19 cellular contexts compared by ENCODE assay signal in the genomic region with DNA sequence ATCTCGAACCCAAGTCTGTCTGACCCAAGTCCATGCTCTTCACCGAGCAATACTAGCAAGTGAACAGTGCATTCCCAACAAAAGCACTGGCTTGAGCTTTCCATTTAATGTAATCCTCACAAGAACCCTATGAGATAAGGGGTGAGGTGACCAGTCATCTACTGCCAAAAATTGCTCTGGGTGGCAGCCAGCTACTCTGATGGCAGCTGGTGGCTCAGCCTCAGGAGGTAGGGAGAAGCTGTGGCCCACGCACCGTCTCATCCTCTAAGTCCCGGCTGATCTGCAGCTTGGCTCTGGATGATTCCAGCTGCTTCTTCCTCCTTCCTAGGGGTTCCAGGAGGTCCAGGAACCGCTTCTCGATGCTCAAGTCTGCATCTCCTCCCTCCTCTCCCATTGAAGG.
"Had no signal": no experiment of that assay in that cellular context is flagged by ENCODE, and none has a peak within 500 bp of the region (broad histone marks: within the 10 kb centered on the region; RNA-seq: fewer than 3 reads in every experiment).

No MANE protein-coding gene starts in this region.

- H3K4me3 Mint-ChIP-seq: activated CD8-positive, alpha-beta T cell treated with anti-CD3 and anti-CD28 coated beads, Interleukin-2, amount 10 ng/mL, durations not matched to agents 7 days and 5 days; activated naive CD4-positive, alpha-beta T cell treated with anti-CD3 and anti-CD28 coated beads, Interleukin-2, amount 10 ng/mL, durations not matched to agents 7 days and 5 days; activated naive CD8-positive, alpha-beta T cell treated with anti-CD3 and anti-CD28 coated beads, Interleukin-2, amount 50 U/mL, for 24 hours; activated T-cell treated with anti-CD3 and anti-CD28 coated beads, Interleukin-2, amount 50 U/mL, for 4 hours; natural killer cell treated with Interleukin-12 subunit alpha and Interleukin-12 subunit beta and Interleukin-15 and Interleukin-18, amount 100 ng/mL, for 72 hours had no signal

- H3K9me3 Mint-ChIP-seq: activated naive CD4-positive, alpha-beta T cell treated with anti-CD3 and anti-CD28 coated beads, Interleukin-2, amount 10 ng/mL, durations not matched to agents 7 days and 5 days; activated naive CD8-positive, alpha-beta T cell treated with anti-CD3 and anti-CD28 coated beads, Interleukin-2, amount 50 U/mL, for 24 hours; activated T-cell treated with anti-CD3 and anti-CD28 coated beads, Interleukin-2, amount 50 U/mL, for 4 hours; natural killer cell treated with Interleukin-12 subunit alpha and Interleukin-12 subunit beta and Interleukin-15 and Interleukin-18, amount 100 ng/mL, for 72 hours had no signal

- H3K36me3 ChIP-seq: lower lobe of right lung, neutrophil, tibial nerve, uterus had no signal

- DNase-seq: activated CD4-positive, alpha-beta T cell treated with anti-CD3 and anti-CD28 coated beads for 48 hours; activated CD4-positive, CD25-positive, alpha-beta regulatory T cell; activated CD8-positive, alpha-beta T cell treated with anti-CD3 and anti-CD28 coated beads, Interleukin-2, amount 10 ng/mL, durations not matched to agents 7 days and 5 days; activated naive CD4-positive, alpha-beta T cell treated with anti-CD3 and anti-CD28 coated beads, Interleukin-2, amount 10 ng/mL, durations not matched to agents 7 days and 5 days; activated naive CD8-positive, alpha-beta T cell treated with anti-CD3 and anti-CD28 coated beads, Interleukin-2, amount 50 U/mL, for 24 hours; activated T-cell treated with anti-CD3 and anti-CD28 coated beads, Interleukin-2, amount 50 U/mL, for 4 hours; dermis blood vessel endothelial cell; effector memory CD4-positive, alpha-beta T cell; lower lobe of right lung; stimulated activated naive CD8-positive, alpha-beta T cell treated with anti-CD3 and anti-CD28 coated beads, Interleukin-15, Interleukin-2, amounts not matched to agents 100 U/mL and 50 U/mL, for 24 hours; T-helper 1 cell; T1000; uterus had no signal

- FAIRE-seq: endothelial cell of umbilical vein had no signal

- H3K9me3 ChIP-seq: esophagus muscularis mucosa, lower lobe of right lung, neutrophil, tibial nerve, uterus had no signal

- H3K27ac Mint-ChIP-seq: activated CD8-positive, alpha-beta T cell treated with anti-CD3 and anti-CD28 coated beads, Interleukin-2, amount 10 ng/mL, durations not matched to agents 7 days and 5 days; activated naive CD4-positive, alpha-beta T cell treated with anti-CD3 and anti-CD28 coated beads, Interleukin-2, amount 10 ng/mL, durations not matched to agents 7 days and 5 days; activated naive CD8-positive, alpha-beta T cell treated with anti-CD3 and anti-CD28 coated beads, Interleukin-2, amount 50 U/mL, for 24 hours; natural killer cell treated with Interleukin-12 subunit alpha and Interleukin-12 subunit beta and Interleukin-15 and Interleukin-18, amount 100 ng/mL, for 72 hours had no signal

- H3K27me3 Mint-ChIP-seq: activated naive CD8-positive, alpha-beta T cell treated with anti-CD3 and anti-CD28 coated beads, Interleukin-2, amount 50 U/mL, for 24 hours had no signal

- H3K27me3 ChIP-seq: esophagus muscularis mucosa, neutrophil, tibial nerve, uterus had no signal

- H3K4me1 ChIP-seq: lower lobe of right lung, tibial nerve, uterus had no signal

- H3K4me1 Mint-ChIP-seq: activated naive CD4-positive, alpha-beta T cell treated with anti-CD3 and anti-CD28 coated beads, Interleukin-2, amount 10 ng/mL, durations not matched to agents 7 days and 5 days; activated naive CD8-positive, alpha-beta T cell treated with anti-CD3 and anti-CD28 coated beads, Interleukin-2, amount 50 U/mL, for 24 hours had no signal

- ATAC-seq: activated CD8-positive, alpha-beta T cell treated with anti-CD3 and anti-CD28 coated beads, Interleukin-2, amount 10 ng/mL, durations not matched to agents 7 days and 5 days; activated naive CD8-positive, alpha-beta T cell treated with anti-CD3 and anti-CD28 coated beads, Interleukin-2, amount 50 U/mL, for 24 hours; activated T-cell treated with anti-CD3 and anti-CD28 coated beads, Interleukin-2, amount 50 U/mL, for 4 hours; lower lobe of right lung; natural killer cell treated with Interleukin-12 subunit alpha and Interleukin-12 subunit beta and Interleukin-15 and Interleukin-18, amount 100 ng/mL, for 72 hours; stimulated activated naive CD8-positive, alpha-beta T cell treated with anti-CD3 and anti-CD28 coated beads, Interleukin-15, Interleukin-2, amounts not matched to agents 100 U/mL and 50 U/mL, for 24 hours had no signal

- H3K36me3 Mint-ChIP-seq: activated naive CD4-positive, alpha-beta T cell treated with anti-CD3 and anti-CD28 coated beads, Interleukin-2, amount 10 ng/mL, durations not matched to agents 7 days and 5 days; natural killer cell treated with Interleukin-12 subunit alpha and Interleukin-12 subunit beta and Interleukin-15 and Interleukin-18, amount 100 ng/mL, for 72 hours had no signal

- H3K27ac ChIP-seq: esophagus muscularis mucosa, lower lobe of right lung, neutrophil, parathyroid adenoma, tibial nerve, uterus had no signal

- H3K4me3 ChIP-seq: esophagus muscularis mucosa, lower lobe of right lung, tibial nerve, uterus had no signal
